In genomic region chr17:65593870-65594584, GRCh38 we compare ENCODE assay signal across 8 cellular contexts. TPM values are rescaled to one million over a fixed set of nuclear protein-coding genes. Genes with fewer than 3 reads are reported as not detected.
DNase-seq lines count a peak whose midpoint lies in the region; ATAC-seq and TF ChIP-seq lines count a peak whose summit lies in the region.

No MANE protein-coding gene starts in this region.

- peak overlapping the region in 3 of 7 donors; percentile 0 to 62 (median 24) for H3K27ac Mint-ChIP-seq in CD4-positive, alpha-beta memory T cell
- H3K27ac Mint-ChIP-seq in chondrocyte (ENCODE audit: unreplicated experiment) (no peak overlapping the region), neural crest cell (ENCODE audit: unreplicated experiment) (no peak overlapping the region)

- no peaks in the 10 kb centered on the region for H3K9me3 ChIP-seq in CD4-positive, alpha-beta memory T cell (ENCODE audit: control insufficient read depth in 1 of 2, low read length in 2 of 2)

- peaks cover 4 to 5% of the 10 kb centered on the region in 2 donors for H3K27me3 Mint-ChIP-seq in CD4-positive, alpha-beta memory T cell
- no peaks in the 10 kb centered on the region for H3K27me3 Mint-ChIP-seq in chondrocyte (ENCODE audit: low read depth)
- H3K27me3 Mint-ChIP-seq in neural crest cell (ENCODE audit: low read depth): no peaks in the 10 kb centered on the region

- H3K27ac ChIP-seq in CD4-positive, alpha-beta memory T cell (ENCODE audit: low read depth, low read length): no peak overlapping the region

- H3K36me3 Mint-ChIP-seq in CD4-positive, alpha-beta memory T cell: no peaks in the 10 kb centered on the region
- no peaks in the 10 kb centered on the region for H3K36me3 Mint-ChIP-seq in chondrocyte (ENCODE audit: low read depth)
- no peaks in the 10 kb centered on the region for H3K36me3 Mint-ChIP-seq in neural crest cell (ENCODE audit: low read depth)

- intact Hi-C loops in CD4-positive, alpha-beta memory T cell (cut with micrococcal nuclease): no loop called here

- CTCF ChIA-PET in CD4-positive, alpha-beta memory T cell (lab: Charles Lee; ENCODE audit: partially characterized antibody): no interaction called here

- no peak for DNase-seq in CD4-positive, alpha-beta memory T cell
- DNase-seq in KBM-7: peak; percentile 9
- DNase-seq in chondrocyte (ENCODE audit: low spot score): no peak
- DNase-seq in neural crest cell (ENCODE audit: low read depth, low spot score): no peak
- DNase-seq in ACHN: no peak
- no peak for DNase-seq in COLO829 (ENCODE audit: low spot score)
- no peak for DNase-seq in DMS53 (lab: John Stamatoyannopoulos, UW)

- POLR2A ChIA-PET in CD4-positive, alpha-beta memory T cell (lab: Charles Lee; ENCODE audit: partially characterized antibody): no interaction called here

- H3K27me3 ChIP-seq in CD4-positive, alpha-beta memory T cell (ENCODE audit: insufficient read depth, low read length): no peaks in the 10 kb centered on the region

- H3K36me3 ChIP-seq in CD4-positive, alpha-beta memory T cell (ENCODE audit: insufficient read depth, low read length): no peaks in the 10 kb centered on the region

- peaks cover 7 to 10% (median 8%) of the 10 kb centered on the region in 4 donors for H3K4me1 Mint-ChIP-seq in CD4-positive, alpha-beta memory T cell
- peaks cover 15% of the 10 kb centered on the region for H3K4me1 Mint-ChIP-seq in chondrocyte (ENCODE audit: low read depth)
- peaks cover 27% of the 10 kb centered on the region for H3K4me1 Mint-ChIP-seq in neural crest cell

- TF ChIP-seq CTCF in chondrocyte (IDR thresholded peaks at IDR 0.05): no peak
- no peak for TF ChIP-seq CTCF in neural crest cell (conservative IDR thresholded peaks at IDR 0.05)

- ATAC-seq in HG02763 (IDR thresholded peaks at IDR 0.05; ENCODE audit: unreplicated experiment): no peak

- H3K4me3 Mint-ChIP-seq in CD4-positive, alpha-beta memory T cell: peak overlapping the region; percentile 26 to 68 (median 35)
- peak overlapping the region; percentile 51 for H3K4me3 Mint-ChIP-seq in chondrocyte (ENCODE audit: unreplicated experiment)
- H3K4me3 Mint-ChIP-seq in neural crest cell: peak overlapping the region; percentile 14

- H3K9me3 Mint-ChIP-seq in CD4-positive, alpha-beta memory T cell: peaks cover 0 to 2% (median 0%) of the 10 kb centered on the region in 8 donors
- H3K9me3 Mint-ChIP-seq in chondrocyte (ENCODE audit: low read depth) (no peaks in the 10 kb centered on the region), neural crest cell (no peaks in the 10 kb centered on the region)

- no peak overlapping the region for H3K4me3 ChIP-seq in CD4-positive, alpha-beta memory T cell (ENCODE audit: low read length in 2 of 2)

- in situ Hi-C loops in KBM-7 (cut with MboI; ENCODE audit: low pct_unique_long_range_greater_than_20kb, low sequenced_read_pairs): no loop called here
- in situ Hi-C loops in ACHN (cut with HindIII; ENCODE audit: low pct_ligation_motif_present, low pct_unique_long_range_greater_than_20kb, low sequenced_read_pairs): no loop called here

- H3K4me1 ChIP-seq in CD4-positive, alpha-beta memory T cell (ENCODE audit: insufficient read depth, low read length): no peaks in the 10 kb centered on the region

RNA-seq across cellular contexts. Expression of gene AXIN2, which starts 32.6 kb away (rescaled TPM):
- total RNA-seq in CD4-positive, alpha-beta memory T cell: 10 to 100 TPM; 30.1 to 30.3 TPM
- 10 to 100 TPM in 1 of 2 donors, 1 to 10 TPM in 1; 3.4 to 11.8 TPM for polyA plus RNA-seq in CD4-positive, alpha-beta memory T cell
- total RNA-seq in chondrocyte: 3.3 to 6.1 TPM (median 3.7 TPM) in 3 replicates
- total RNA-seq in neural crest cell: 66.5 and 68.5 TPM in 2 replicates
